In genomic region chr1:92961896-92962752, GRCh38 we compare ENCODE assay signal across 1 cellular context.
A peak's percentile ranks its signal among the peaks of the same experiment; 100 is the strongest.
TF ChIP-seq lines count a peak whose summit lies in the region.

No MANE protein-coding gene starts in this region.

TF ChIP-seq in K562, 482 proteins besides CTCF, POLR2A, EP300 and RAD21 (continued from another document and continues in another):
- TF ChIP-seq ZNF449 (CRISPR knock-in tag; IDR thresholded peaks at IDR 0.05) (no peak), NBN (IDR thresholded peaks at IDR 0.05; ENCODE audit: low read depth) (no peak), TSHZ1 (CRISPR knock-in tag; IDR thresholded peaks at IDR 0.05) (no peak), ZNF280A (IDR thresholded peaks at IDR 0.05; ENCODE audit: low read depth, partially characterized antibody) (no peak), ZBTB7A (IDR thresholded peaks at IDR 0.05; ENCODE audit: borderline replicate concordance, control insufficient read depth, low read depth, low read length) (no peak), SAP30 (IDR thresholded peaks at IDR 0.05; ENCODE audit: borderline replicate concordance, insufficient read depth, low read depth, low read length, poor library complexity, severe bottlenecking) (no peak), OTX1 (CRISPR knock-in tag; IDR thresholded peaks at IDR 0.05) (no peak), ZNF717 (CRISPR knock-in tag; IDR thresholded peaks at IDR 0.05) (no peak), NR0B1 (IDR thresholded peaks at IDR 0.05; ENCODE audit: partially characterized antibody) (no peak), CBFB (CRISPR knock-in tag; IDR thresholded peaks at IDR 0.05) (no peak), CHAMP1 (IDR thresholded peaks at IDR 0.05) (no peak), PYGO2 (tag; IDR thresholded peaks at IDR 0.05) (no peak), ZNF592 (IDR thresholded peaks at IDR 0.05) (no peak), GATAD2B (IDR thresholded peaks at IDR 0.05; ENCODE audit: borderline replicate concordance) (0 out of 2 replicates have a peak, but pooled peaks have one; percentile 0), ZNF785 (CRISPR knock-in tag; IDR thresholded peaks at IDR 0.05) (no peak), HDAC2 (IDR thresholded peaks at IDR 0.05) (no peak), EP400 (IDR thresholded peaks at IDR 0.05) (no peak), CBX3 (IDR thresholded peaks at IDR 0.05; ENCODE audit: borderline replicate concordance in 1 of 2, low read length in 2 of 2) (no peak), ZNF431 (CRISPR knock-in tag; IDR thresholded peaks at IDR 0.05) (no peak), FOXM1 (IDR thresholded peaks at IDR 0.05; ENCODE audit: low read depth) (peak; percentile 42; the same call in 1 of the 2 replicates), FOXM1 (CRISPR knock-in tag; IDR thresholded peaks at IDR 0.05; ENCODE audit: low read depth) (0 out of 2 replicates have a peak, but pooled peaks have one; percentile 74), PCBP2 (IDR thresholded peaks at IDR 0.05; ENCODE audit: low read depth, low read length, poor library complexity, severe bottlenecking) (no peak), NCOA1 (IDR thresholded peaks at IDR 0.05; ENCODE audit: low read depth) (no peak), CREM (IDR thresholded peaks at IDR 0.05; ENCODE audit: low read depth) (0 out of 2 replicates have a peak, but pooled peaks have one; percentile 1), MYNN (IDR thresholded peaks at IDR 0.05) (no peak), MYNN (CRISPR knock-in tag; IDR thresholded peaks at IDR 0.05) (no peak), HSF4 (CRISPR knock-in tag; IDR thresholded peaks at IDR 0.05; ENCODE audit: borderline replicate concordance) (no peak), SMARCB1 (IDR thresholded peaks at IDR 0.05; ENCODE audit: insufficient read length, low read depth) (no peak), HNRNPK (IDR thresholded peaks at IDR 0.05; ENCODE audit: low read depth, low read length, poor library complexity, severe bottlenecking) (no peak), RFX5 (IDR thresholded peaks at IDR 0.05; ENCODE audit: low read depth, low read length) (no peak), ZBTB17 (CRISPR knock-in tag; IDR thresholded peaks at IDR 0.05) (no peak), CEBPG (CRISPR knock-in tag; IDR thresholded peaks at IDR 0.05) (no peak; the same call in 1 of the 2 replicates), CEBPG (tag; conservative IDR thresholded peaks at IDR 0.05 in 1 of 2, IDR thresholded peaks at IDR 0.05 in 1 of 2) (no peak), XRCC5 (IDR thresholded peaks at IDR 0.05; ENCODE audit: low read depth, low read length) (no peak), ZSCAN29 (IDR thresholded peaks at IDR 0.05) (no peak), E2F3 (CRISPR knock-in tag; IDR thresholded peaks at IDR 0.05) (no peak), NONO (IDR thresholded peaks at IDR 0.05; ENCODE audit: low read depth in 2 of 2, low read length in 1 of 2) (no peak), KLF6 (CRISPR knock-in tag; IDR thresholded peaks at IDR 0.05; ENCODE audit: borderline replicate concordance) (0 out of 2 replicates have a peak, but pooled peaks have one; percentile 10), ARID3B (CRISPR knock-in tag; IDR thresholded peaks at IDR 0.05; ENCODE audit: borderline replicate concordance) (no peak), UBTF (IDR thresholded peaks at IDR 0.05; ENCODE audit: borderline replicate concordance in 1 of 2, low read depth in 2 of 2, low read length in 2 of 2) (0 out of 4 replicates have a peak, but pooled peaks of 1 of the 2 experiments have one; percentile 76), E2F6 (IDR thresholded peaks at IDR 0.05; ENCODE audit: borderline replicate concordance in 1 of 2, extremely low read depth in 1 of 2, insufficient read depth in 1 of 2, insufficient read length in 1 of 2, low read depth in 1 of 2, low read length in 1 of 2, poor library complexity in 1 of 2, severe bottlenecking in 1 of 2) (no peak), HES1 (IDR thresholded peaks at IDR 0.05; ENCODE audit: low read depth) (no peak)
